23 cellular contexts compared by ENCODE assay signal in genomic region chr11:15889972-15890371, GRCh38.
DNase-seq lines count a peak whose midpoint lies in the region; FAIRE-seq and TF ChIP-seq lines count a peak whose summit lies in the region.
"Had no signal": no experiment of that assay in that cellular context is flagged by ENCODE, and none has a peak within 500 bp of the region (broad histone marks: within the 10 kb centered on the region; RNA-seq: fewer than 3 reads in every experiment).

No MANE protein-coding gene starts in this region.

- intact Hi-C loops in esophagus muscularis mucosa (cut with DNase I), result no loop called here

- H4K20me1 ChIP-seq in astrocyte (ENCODE audit: insufficient read depth, low read length) (no peaks in the 10 kb centered on the region), osteoblast (ENCODE audit: insufficient read depth, low read length) (no peaks in the 10 kb centered on the region)

- FAIRE-seq in astrocyte (lab: Jason Lieb, UNC), result no peak
- FAIRE-seq: GM18507 had no signal

- H3K27ac Mint-ChIP-seq in astrocyte (ENCODE audit: unreplicated experiment), result peak overlapping the region; percentile 41
- H3K27ac Mint-ChIP-seq: activated CD4-positive, alpha-beta T cell treated with anti-CD3 and anti-CD28 coated beads, Interleukin-2, amount 10 ng/mL, durations not matched to agents 24 days and 14 days; activated naive CD8-positive, alpha-beta T cell treated with anti-CD3 and anti-CD28 coated beads, Interleukin-2, amount 50 U/mL, for 24 hours; effector memory CD8-positive, alpha-beta T cell had no signal

- H3K9ac ChIP-seq in astrocyte (ENCODE audit: low read length), result peak overlapping the region; percentile 25

- no peak for TF ChIP-seq EP300 in esophagus muscularis mucosa (IDR thresholded peaks at IDR 0.05)

- TF ChIP-seq CTCF in AG10803 (conservative IDR thresholded peaks at IDR 0.05; ENCODE audit: low read length) (no peak), astrocyte (IDR thresholded peaks at IDR 0.05; ENCODE audit: insufficient read depth, low read depth, low read length) (no peak), fibroblast of the aortic adventitia (IDR thresholded peaks at IDR 0.05; ENCODE audit: insufficient read depth, low read length) (no peak), osteoblast (IDR thresholded peaks at IDR 0.05; ENCODE audit: extremely low read depth, low read depth, low read length) (no peak), esophagus muscularis mucosa (IDR thresholded peaks at IDR 0.05) (no peak)

- H2AFZ ChIP-seq in astrocyte (ENCODE audit: low read depth, low read length), result peak overlapping the region; percentile 37
- peak overlapping the region; percentile 1 for H2AFZ ChIP-seq in osteoblast (ENCODE audit: low read length)

- H3K27me3 ChIP-seq in astrocyte (ENCODE audit: insufficient read depth, low read length) (no peaks in the 10 kb centered on the region), osteoblast (ENCODE audit: insufficient read depth, low read length) (no peaks in the 10 kb centered on the region), esophagus muscularis mucosa (no peaks in the 10 kb centered on the region)
- H3K27me3 ChIP-seq: left lung, neutrophil, vagina had no signal

- TF ChIP-seq POLR2A in esophagus muscularis mucosa (IDR thresholded peaks at IDR 0.05; ENCODE audit: low read depth), result no peak

- no peak overlapping the region for H3K4me3 Mint-ChIP-seq in astrocyte (ENCODE audit: unreplicated experiment)
- H3K4me3 Mint-ChIP-seq: activated CD4-positive, alpha-beta T cell treated with anti-CD3 and anti-CD28 coated beads, Interleukin-2, amount 10 ng/mL, durations not matched to agents 24 days and 14 days; activated naive CD8-positive, alpha-beta T cell treated with anti-CD3 and anti-CD28 coated beads, Interleukin-2, amount 50 U/mL, for 24 hours; effector memory CD8-positive, alpha-beta T cell had no signal

- H3K36me3 ChIP-seq in astrocyte (ENCODE audit: insufficient read depth, low read length), result no peaks in the 10 kb centered on the region
- no peaks in the 10 kb centered on the region for H3K36me3 ChIP-seq in osteoblast (ENCODE audit: insufficient read depth, low read length)
- no peaks in the 10 kb centered on the region for H3K36me3 ChIP-seq in esophagus muscularis mucosa
- H3K36me3 ChIP-seq: left lung, neutrophil, vagina had no signal

- H3K4me1 ChIP-seq in astrocyte (ENCODE audit: insufficient read depth, low read length) (peaks cover 37% of the 10 kb centered on the region), osteoblast (ENCODE audit: insufficient read depth, low read length) (peaks cover 51% of the 10 kb centered on the region), esophagus muscularis mucosa (peaks cover 3 to 19% (median 12%) of the 10 kb centered on the region in 4 donors)

- peaks cover 42% of the 10 kb centered on the region for H3K4me1 Mint-ChIP-seq in astrocyte (ENCODE audit: low read depth, unreplicated experiment)
- H3K4me1 Mint-ChIP-seq: activated CD4-positive, alpha-beta T cell treated with anti-CD3 and anti-CD28 coated beads, Interleukin-2, amount 10 ng/mL, durations not matched to agents 24 days and 14 days; activated naive CD8-positive, alpha-beta T cell treated with anti-CD3 and anti-CD28 coated beads, Interleukin-2, amount 50 U/mL, for 24 hours had no signal

- no peak overlapping the region for H3K4me3 ChIP-seq in AG10803 (ENCODE audit: low read length)
- H3K4me3 ChIP-seq in astrocyte (ENCODE audit: insufficient read depth, low read depth, low read length), result no peak overlapping the region
- H3K4me3 ChIP-seq in fibroblast of the aortic adventitia (ENCODE audit: low read depth, low read length), result no peak overlapping the region
- H3K4me3 ChIP-seq in osteoblast (ENCODE audit: insufficient read depth, low read length), result no peak overlapping the region
- no peak overlapping the region for H3K4me3 ChIP-seq in esophagus muscularis mucosa
- H3K4me3 ChIP-seq: left lung, mucosa of descending colon, vagina had no signal

- H3K27me3 Mint-ChIP-seq in astrocyte (ENCODE audit: low read depth, unreplicated experiment), result peaks cover 18% of the 10 kb centered on the region
- H3K27me3 Mint-ChIP-seq: activated CD4-positive, alpha-beta T cell treated with anti-CD3 and anti-CD28 coated beads, Interleukin-2, amount 10 ng/mL, durations not matched to agents 24 days and 14 days; activated naive CD8-positive, alpha-beta T cell treated with anti-CD3 and anti-CD28 coated beads, Interleukin-2, amount 50 U/mL, for 24 hours; effector memory CD8-positive, alpha-beta T cell had no signal

- H3K79me2 ChIP-seq in astrocyte (ENCODE audit: insufficient read depth, low read length) (no peaks in the 10 kb centered on the region), osteoblast (ENCODE audit: insufficient read depth, low read length) (no peaks in the 10 kb centered on the region)

- 86% methylated on average over 5 of the region's 5 CpGs for WGBS in esophagus muscularis mucosa

- no peaks in the 10 kb centered on the region for H3K36me3 Mint-ChIP-seq in astrocyte (ENCODE audit: low read depth, unreplicated experiment)

- H3K4me2 ChIP-seq in astrocyte (ENCODE audit: low read length) (peak overlapping the region; percentile 49), osteoblast (ENCODE audit: insufficient read depth, low read length) (peak overlapping the region; percentile 25)

- peaks cover 2% of the 10 kb centered on the region for H3K9me3 Mint-ChIP-seq in astrocyte (ENCODE audit: unreplicated experiment)
- H3K9me3 Mint-ChIP-seq: activated CD4-positive, alpha-beta T cell treated with anti-CD3 and anti-CD28 coated beads, Interleukin-2, amount 10 ng/mL, durations not matched to agents 24 days and 14 days; activated naive CD8-positive, alpha-beta T cell treated with anti-CD3 and anti-CD28 coated beads, Interleukin-2, amount 50 U/mL, for 24 hours had no signal

- H3K9me3 ChIP-seq in astrocyte (ENCODE audit: insufficient read depth, low read depth, low read length) (no peaks in the 10 kb centered on the region), osteoblast (ENCODE audit: low read depth, low read length) (no peaks in the 10 kb centered on the region), esophagus muscularis mucosa (no peaks in the 10 kb centered on the region)
- H3K9me3 ChIP-seq: left lung, mucosa of descending colon, neutrophil, vagina had no signal

- peak overlapping the region; percentile 36 for H3K27ac ChIP-seq in astrocyte (ENCODE audit: low read depth, low read length)
- peak overlapping the region; percentile 61 for H3K27ac ChIP-seq in osteoblast (ENCODE audit: low read depth, low read length)
- no peak overlapping the region for H3K27ac ChIP-seq in esophagus muscularis mucosa (replicated peaks in 1 of 4)
- H3K27ac ChIP-seq: C4-2B, left lung, neutrophil, vagina had no signal

- DNase-seq in AG10803 (ENCODE audit: low read depth) (peak; percentile 18), astrocyte (ENCODE audit: low read depth) (peak; percentile 79), fibroblast of the aortic adventitia (ENCODE audit: low read depth) (peak; percentile 40), osteoblast (ENCODE audit: insufficient read length, low spot score, missing footprints) (peak; percentile 41), esophagus muscularis mucosa (ENCODE audit: extremely low spot score) (no peak), HCEC 1CT (no peak), cerebellar nuclear complex (lab: John Stamatoyannopoulos, UW) (no peak)
- DNase-seq in activated T-cell treated with anti-CD3 and anti-CD28 coated beads, Interleukin-2, amount 50 U/mL, for 1 hour, result no peak
- DNase-seq: activated CD4-positive, alpha-beta T cell treated with anti-CD3 and anti-CD28 coated beads, Interleukin-2, amount 10 ng/mL, durations not matched to agents 24 days and 14 days; activated effector memory CD4-positive, alpha-beta T cell treated with Interleukin-2 at 50 U/mL for 16 hours; activated naive CD8-positive, alpha-beta T cell treated with anti-CD3 and anti-CD28 coated beads, Interleukin-2, amount 50 U/mL, for 24 hours; effector memory CD8-positive, alpha-beta T cell; left lung; MM.1S; mucosa of descending colon; NCI-H1694; PC-3; stimulated activated CD4-positive, alpha-beta T cell treated with anti-CD3 and anti-CD28 coated beads, Interleukin-15, amount 100 ng/mL, for 24 hours; T-helper 1 cell had no signal

Comparison
In these comparisons a context has a peak if more than half of its experiments do, and no peak if none do; other contexts are left out.
1. DNase-seq: peak in AG10803 (single experiment), astrocyte (single experiment), fibroblast of the aortic adventitia (single experiment) and osteoblast (single experiment); none in esophagus muscularis mucosa (single experiment), HCEC 1CT (single experiment), cerebellar nuclear complex (0 of 2) and activated T-cell treated with anti-CD3 and anti-CD28 coated beads, Interleukin-2, amount 50 U/mL, for 1 hour (single experiment).
2. H3K27ac ChIP-seq: peak in astrocyte (single experiment) and osteoblast (single experiment); none in esophagus muscularis mucosa (0 of 4).